In the genomic region with DNA sequence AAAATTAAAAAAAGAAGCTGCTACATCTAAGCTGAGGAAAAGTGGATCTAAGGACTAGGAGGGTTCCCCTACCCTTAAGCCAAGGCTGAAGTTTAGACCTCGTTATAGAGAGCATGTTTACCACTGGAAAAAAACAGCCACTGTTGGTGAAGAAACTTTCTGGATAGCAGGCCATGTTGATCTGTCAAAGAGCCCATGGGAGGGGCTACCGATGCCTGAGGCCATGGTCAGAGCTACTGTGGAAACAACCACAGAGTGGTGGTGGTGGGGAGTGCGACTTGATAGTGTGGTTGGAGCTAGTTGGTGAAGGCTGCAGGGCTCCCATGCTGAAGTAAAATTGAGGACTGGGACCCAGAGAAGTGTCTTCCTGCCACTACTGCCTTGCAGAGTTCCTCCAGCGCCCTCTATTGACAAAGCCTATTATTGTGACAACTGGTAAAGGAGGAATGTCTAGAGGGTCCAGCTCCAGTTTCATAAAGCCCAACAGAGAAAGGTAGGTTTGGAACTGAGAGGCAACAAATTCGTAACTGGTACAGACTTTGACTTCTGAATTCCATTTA, we compare ENCODE assay signal across 8 cellular contexts. TPM values are rescaled to one million over a fixed set of nuclear protein-coding genes. Genes with fewer than 3 reads are reported as not detected.
DNase-seq lines count a peak whose midpoint lies in the region; ATAC-seq and TF ChIP-seq lines count a peak whose summit lies in the region.

No MANE protein-coding gene starts in this region.

- no peak overlapping the region for H3K9ac ChIP-seq in SU-DHL-6 (ENCODE audit: low read length)

- DNase-seq in GM10266 (ENCODE audit: extremely low spot score) (peak; percentile 53), NCI-H1092 (lab: John Stamatoyannopoulos, UW) (peak; percentile 55), retinal pigment epithelial cell (ENCODE audit: low read depth) (no peak)

- no peak for TF ChIP-seq POLR2A in gastroesophageal sphincter (IDR thresholded peaks at IDR 0.05)

- H4K20me1 ChIP-seq in SU-DHL-6 (ENCODE audit: low read depth, low read length), result no peaks in the 10 kb centered on the region

- H3K9me3 ChIP-seq in SU-DHL-6 (ENCODE audit: insufficient read depth, low read length), result peaks cover 2% of the 10 kb centered on the region; the same call in 1 of the 2 replicates
- H3K9me3 ChIP-seq in gastroesophageal sphincter, result peaks cover 0 to 25% (median 2%) of the 10 kb centered on the region in 3 donors

- no peaks in the 10 kb centered on the region for H3F3A ChIP-seq in SU-DHL-6 (ENCODE audit: insufficient read depth)

- H3K36me3 ChIP-seq in ACC112 (ENCODE audit: insufficient read depth, low read length) (no peaks in the 10 kb centered on the region), SU-DHL-6 (ENCODE audit: low read length) (no peaks in the 10 kb centered on the region), gastroesophageal sphincter (no peaks in the 10 kb centered on the region)

- H3K27ac ChIP-seq in ACC112 (ENCODE audit: low read depth, low read length) (no peak overlapping the region), SU-DHL-6 (ENCODE audit: low read depth, low read length) (no peak overlapping the region), gastroesophageal sphincter (no peak overlapping the region)

- WGBS in gastroesophageal sphincter (ENCODE audit: low coverage in 1 of 2), 2 donors, result 22 to 54% methylated on average over 4 to 5 of the region's 5 CpGs

- peak; percentile 57 for ATAC-seq in gastroesophageal sphincter
- no peak for ATAC-seq in HG02973 (IDR thresholded peaks at IDR 0.05; ENCODE audit: unreplicated experiment)
- ATAC-seq in HG03439 (IDR thresholded peaks at IDR 0.05; ENCODE audit: unreplicated experiment), result no peak

- no peaks in the 10 kb centered on the region for H3K9me2 ChIP-seq in SU-DHL-6 (replicated peaks; ENCODE audit: insufficient read depth, low read length)

- no peak for TF ChIP-seq EP300 in gastroesophageal sphincter (IDR thresholded peaks at IDR 0.05)

- H3K4me2 ChIP-seq in SU-DHL-6 (ENCODE audit: low read depth, low read length, poor library complexity, severe bottlenecking), result no peak overlapping the region

- H3K79me2 ChIP-seq in ACC112 (ENCODE audit: control insufficient read depth, insufficient read depth, low read length, unreplicated experiment) (no peaks in the 10 kb centered on the region), SU-DHL-6 (ENCODE audit: insufficient read depth, low read length) (no peaks in the 10 kb centered on the region)

- H3K4me3 ChIP-seq in ACC112 (ENCODE audit: low read depth, low read length), result no peak overlapping the region
- H3K4me3 ChIP-seq in SU-DHL-6 (ENCODE audit: insufficient read depth, low read length, poor library complexity, severe bottlenecking), result no peak overlapping the region
- no peak overlapping the region for H3K4me3 ChIP-seq in gastroesophageal sphincter
- no peak overlapping the region for H3K4me3 ChIP-seq in retinal pigment epithelial cell (ENCODE audit: low read length)

- TF ChIP-seq CTCF in GM10266 (IDR thresholded peaks at IDR 0.05; ENCODE audit: control insufficient read depth, insufficient read depth, low read depth, missing control alignments), result peak; percentile 70
- peak; percentile 62 for TF ChIP-seq CTCF in SU-DHL-6 (IDR thresholded peaks at IDR 0.05; ENCODE audit: insufficient read depth, low read length, poor library complexity, severe bottlenecking)
- TF ChIP-seq CTCF in gastroesophageal sphincter (IDR thresholded peaks at IDR 0.05), result peak in 1 of 4 experiments; percentile 47
- TF ChIP-seq CTCF in retinal pigment epithelial cell (conservative IDR thresholded peaks at IDR 0.05; ENCODE audit: low read depth, low read length), result peak; percentile 76

- H3K4me1 ChIP-seq in ACC112 (ENCODE audit: control insufficient read depth, insufficient read depth, low read length, unreplicated experiment), result peaks cover 3% of the 10 kb centered on the region
- H3K4me1 ChIP-seq in gastroesophageal sphincter, result no peaks in the 10 kb centered on the region

- H2AFZ ChIP-seq in ACC112 (ENCODE audit: low read length, unreplicated experiment), result peak overlapping the region; percentile 86
- no peak overlapping the region for H2AFZ ChIP-seq in SU-DHL-6 (ENCODE audit: low read depth, low read length, severe bottlenecking)

- peaks cover 3% of the 10 kb centered on the region for H3K27me3 ChIP-seq in ACC112 (ENCODE audit: insufficient read depth, low read length)
- H3K27me3 ChIP-seq in SU-DHL-6 (ENCODE audit: low read length), result no peaks in the 10 kb centered on the region
- H3K27me3 ChIP-seq in gastroesophageal sphincter, result no peaks in the 10 kb centered on the region

RNA-seq across cellular contexts. Expression of a gene that starts 12.7 kb away (rescaled TPM):
- total RNA-seq in gastroesophageal sphincter, result 10 to 100 TPM in 1 of 4 donors, 1 to 10 TPM in 3; 1.4 to 13.7 (median 2.9) TPM
